ENCODE assay signal across 30 cellular contexts in the genomic region with DNA sequence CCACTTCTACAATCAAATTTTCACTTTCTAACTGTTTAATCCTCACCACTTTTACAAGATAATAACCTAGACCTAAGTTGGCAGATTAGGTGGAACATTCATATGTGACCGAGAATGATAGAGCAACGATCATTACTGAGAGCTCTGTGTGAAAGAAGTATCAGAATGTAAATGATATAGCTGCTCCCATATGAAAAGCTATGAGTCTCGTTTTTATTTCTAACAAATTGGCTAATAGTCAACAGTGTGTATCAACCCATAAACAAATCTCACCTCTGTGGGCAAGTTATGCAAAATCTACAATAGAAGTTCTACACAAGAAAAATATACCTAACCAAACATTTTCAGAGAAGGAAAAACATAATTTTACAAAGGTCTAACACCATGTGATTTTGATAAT. TPM values are rescaled to one million over a fixed set of nuclear protein-coding genes. Genes with fewer than 3 reads are reported as not detected.
DNase-seq lines count a peak whose midpoint lies in the region; ATAC-seq and FAIRE-seq lines count a peak whose summit lies in the region.
"Had no signal": no experiment of that assay in that cellular context is flagged by ENCODE, and none has a peak within 500 bp of the region (broad histone marks: within the 10 kb centered on the region; RNA-seq: fewer than 3 reads in every experiment).

No MANE protein-coding gene starts in this region.

- ATAC-seq in GM18867 (IDR thresholded peaks at IDR 0.05; ENCODE audit: unreplicated experiment) = peak; percentile 54
- ATAC-seq in GM19397 (IDR thresholded peaks at IDR 0.05; ENCODE audit: unreplicated experiment) = peak; percentile 54
- ATAC-seq in HG03342 (IDR thresholded peaks at IDR 0.05; ENCODE audit: unreplicated experiment) = peak; percentile 53
- ATAC-seq: GM12878 had no signal

- DNase-seq in frontal cortex (ENCODE audit: low spot score in 2 of 2) = no peak
- DNase-seq in HTR-8/SVneo (ENCODE audit: insufficient read length, low spot score) = no peak
- no peak for DNase-seq in COR-L47 (lab: John Stamatoyannopoulos, UW)
- no peak for DNase-seq in NCI-H2171 treated with DMSO at 0.1 percent for 48 hours (lab: John Stamatoyannopoulos, UW)
- DNase-seq in iPS-NIHi7 (ENCODE audit: extremely low spot score) = no peak
- DNase-seq: 8988T; ACHN; BE2C; C1 segment of cervical spinal cord; Caco-2; Calu3; CD4-positive, alpha-beta memory T cell; CD4-positive, CD25-positive, alpha-beta regulatory T cell; CD8-positive, alpha-beta memory T cell; DMS 273 treated with DMSO at 0.1 percent for 48 hours; DMS153; DMS53; DMS79; DND-41; EL; GDM1 had no signal

- peak; percentile 19 for FAIRE-seq in frontal cortex (lab: Jason Lieb, UNC)
- no peak for FAIRE-seq in HTR-8/SVneo (lab: Jason Lieb, UNC)
- FAIRE-seq: A204.1, GM12878, GM12892, GM18507 had no signal

RNA-seq across cellular contexts. Expression of a gene that starts 3.7 kb away (rescaled TPM):
- 0.82 TPM for total RNA-seq in frontal cortex
- total RNA-seq: A673; Calu3; CD8-positive, alpha-beta memory T cell; G401; GM12878 had no signal
